7 cellular contexts compared by ENCODE assay signal in the genomic region with DNA sequence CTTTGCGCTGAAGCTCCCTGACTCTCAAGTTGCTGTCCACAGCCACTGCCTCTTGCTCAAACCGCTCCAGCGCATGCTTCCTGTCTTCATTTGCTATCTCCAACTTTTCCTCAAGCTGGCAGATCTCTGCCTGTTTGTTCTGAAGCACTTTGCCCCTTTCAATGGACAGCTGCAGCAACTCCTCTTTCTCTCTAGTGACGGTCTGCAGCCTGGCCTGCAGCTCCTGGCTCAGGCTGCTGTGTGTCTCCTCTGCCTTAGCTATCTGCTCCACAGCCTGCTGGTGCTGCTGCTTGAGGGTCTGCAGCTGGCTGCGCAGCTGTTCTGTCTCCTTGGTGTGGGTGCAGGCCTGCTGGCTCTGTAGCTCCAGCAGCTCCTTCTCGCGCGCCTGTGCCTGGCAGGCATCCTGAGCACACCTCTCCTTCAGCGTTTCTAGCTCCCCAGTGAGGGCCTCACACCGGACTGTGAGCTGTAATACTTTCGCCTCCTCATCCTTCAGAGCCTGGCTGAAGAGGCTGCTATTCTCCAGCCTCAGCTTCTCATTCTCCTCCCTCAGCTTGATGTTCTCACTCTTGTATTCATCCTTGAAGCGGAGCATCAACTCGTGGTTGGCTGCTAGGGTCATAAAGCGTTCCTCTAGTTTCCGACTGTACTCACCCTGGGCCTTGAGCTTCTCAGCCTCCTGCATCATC. TPM values are rescaled to one million over a fixed set of nuclear protein-coding genes. Genes with fewer than 3 reads are reported as not detected.
DNase-seq lines count a peak whose midpoint lies in the region; ATAC-seq and TF ChIP-seq lines count a peak whose summit lies in the region.
"Had no signal": no experiment of that assay in that cellular context is flagged by ENCODE, and none has a peak within 500 bp of the region (broad histone marks: within the 10 kb centered on the region; RNA-seq: fewer than 3 reads in every experiment).

No MANE protein-coding gene starts in this region.

- no peaks in the 10 kb centered on the region for H3K36me3 ChIP-seq in IMR-90 (ENCODE audit: control insufficient read depth, insufficient read depth, low read length)
- no peaks in the 10 kb centered on the region for H3K36me3 ChIP-seq in esophagus (ENCODE audit: control insufficient read depth in 2 of 2, insufficient read depth in 2 of 2, low read length in 1 of 2)
- H3K36me3 ChIP-seq: WERI-Rb-1 had no signal

- H2AK9ac ChIP-seq in IMR-90 (replicated peaks; ENCODE audit: low read depth, low read length, poor library complexity), result peak overlapping the region; percentile 19

- H3K27me3 ChIP-seq in IMR-90 (ENCODE audit: control insufficient read depth, insufficient read depth, low read length) (no peaks in the 10 kb centered on the region), esophagus (ENCODE audit: control insufficient read depth in 1 of 2, insufficient read depth in 2 of 2, low read length in 2 of 2) (no peaks in the 10 kb centered on the region)

- peaks cover 2% of the 10 kb centered on the region; the same call in 1 of the 2 replicates for H3K4me1 ChIP-seq in IMR-90 (ENCODE audit: control insufficient read depth, insufficient read depth, low read length)
- peaks cover 0 to 2% of the 10 kb centered on the region in 2 donors for H3K4me1 ChIP-seq in esophagus (ENCODE audit: control insufficient read depth in 2 of 2, insufficient read depth in 2 of 2, low read length in 1 of 2)

- DNase-seq in IMR-90, result peak; percentile 68
- no peak for DNase-seq in sciatic nerve (ENCODE audit: low spot score)
- no peak for DNase-seq in OCI-M1 (lab: John Stamatoyannopoulos, UW)
- no peak for DNase-seq in stimulated activated CD4-positive, alpha-beta T cell treated with anti-CD3 and anti-CD28 coated beads, Interleukin-4, amount 100 ng/mL, for 4 hours
- no peak for DNase-seq in GOT3 (lab: John Stamatoyannopoulos, UW)
- DNase-seq: WERI-Rb-1 had no signal

- peak overlapping the region; percentile 71 for H2AFZ ChIP-seq in IMR-90 (replicated peaks; ENCODE audit: low read length, poor library complexity)

- 2% methylated on average over 11 of the region's 15 CpGs; no CpG with 5 or more reads in 1 of the 2 experiments for whole genome bisulfite sequencing in IMR-90 (ENCODE audit: extremely low coverage in 2 of 2, insufficient read length in 1 of 2), 2 experiments
- 65 to 68% methylated on average over 15 of the region's 15 CpGs for WGBS in esophagus, 2 donors

- H3K14ac ChIP-seq in IMR-90 (replicated peaks; ENCODE audit: low read depth, low read length), result peak overlapping the region; percentile 56

- peak overlapping the region; percentile 60 to 61; a peak in 3 of 4 replicates for H4K8ac ChIP-seq in IMR-90 (ENCODE audit: low read depth in 2 of 2, low read length in 2 of 2)

- peak overlapping the region; percentile 11; the same call in 1 of the 2 replicates for H4K5ac ChIP-seq in IMR-90 (ENCODE audit: low read depth, low read length)

- dilution Hi-C loops in IMR-90 (cut with HindIII; ENCODE audit: low sequenced_read_pairs, unreplicated experiment), result no loop called here

- H3K27ac ChIP-seq in IMR-90 (ENCODE audit: insufficient read depth, low read length) (peak overlapping the region; percentile 74), esophagus (ENCODE audit: low read depth in 2 of 2, low read length in 1 of 2) (peak overlapping the region; percentile 30 to 38)
- H3K27ac ChIP-seq: WERI-Rb-1 had no signal

- H4K20me1 ChIP-seq in IMR-90 (ENCODE audit: insufficient read depth, low read length), result no peaks in the 10 kb centered on the region

- H3K56ac ChIP-seq in IMR-90 (ENCODE audit: extremely low read depth, insufficient read depth, low read length), result peak overlapping the region; percentile 58; the same call in 1 of the 2 replicates

- no peak for TF ChIP-seq POLR2A in IMR-90 (IDR thresholded peaks at IDR 0.05; ENCODE audit: low read depth, low read length)

- peak overlapping the region; percentile 4; the same call in 1 of the 3 replicates for H2BK15ac ChIP-seq in IMR-90 (ENCODE audit: low read depth, low read length)

- no peak overlapping the region for H2BK20ac ChIP-seq in IMR-90 (ENCODE audit: low read depth, low read length)

- CTCF ChIA-PET in IMR-90 (lab: Yijun Ruan, JAX), result interaction anchor here (0.9 to 1.8 kb wide), 3 partner anchors 10 to 112 kb away, joined by 3 to 7 read pairs (median 3); a partner anchor contains a TSS

- intact Hi-C loops in IMR-90 (cut with micrococcal nuclease), result loop anchor here (1.0 kb wide), 2 partner anchors 20 to 90 kb away; a partner anchor contains a TSS
- intact Hi-C loops in sciatic nerve (cut with DNase I), result no loop called here

- BruUV-seq in IMR-90 (replicated peaks; lab: Mats Ljungman, UMichigan), result no TSS peak

- ATAC-seq in IMR-90 (ENCODE audit: low read depth) (peak; percentile 15), sciatic nerve (peak; percentile 3)

- H3K79me1 ChIP-seq in IMR-90 (ENCODE audit: low read depth in 1 of 2, low read length in 2 of 2), result peaks cover 6 to 14% of the 10 kb centered on the region in 2 experiments

- H3K4me2 ChIP-seq in IMR-90 (ENCODE audit: low read depth, low read length), result peak overlapping the region; percentile 84

- in situ Hi-C loops in IMR-90 (cut with MboI; ENCODE audit: low sequenced_read_pairs), result loop anchor here (10.0 to 25.0 kb wide), 2 partner anchors 140 to 602 kb away; no protein-coding TSS in a partner anchor

- POLR2A ChIA-PET in IMR-90 (lab: Charles Lee; ENCODE audit: unreplicated experiment), result interaction anchor here (0.6 kb wide), 1 partner anchor 384 kb away, joined by 4 read pairs; a partner anchor contains a TSS

- H2BK120ac ChIP-seq in IMR-90 (ENCODE audit: low read depth, low read length), result 0 out of 2 replicates have a peak overlapping the region, but pooled peaks have one; percentile 18

- peak overlapping the region; percentile 78 for H3K23ac ChIP-seq in IMR-90 (ENCODE audit: low read depth, low read length)

- peak overlapping the region; percentile 47 for H2BK5ac ChIP-seq in IMR-90 (ENCODE audit: low read depth, low read length, poor library complexity, severe bottlenecking)

- peak overlapping the region; percentile 71 for H3K9ac ChIP-seq in IMR-90 (ENCODE audit: low read depth, low read length)

- H4K91ac ChIP-seq in IMR-90 (ENCODE audit: insufficient read depth, low read depth, low read length), result peak overlapping the region; percentile 59

- H3K4ac ChIP-seq in IMR-90 (ENCODE audit: low read depth, low read length), result peak overlapping the region; percentile 55

- no peak for TF ChIP-seq CTCF in IMR-90 (conservative IDR thresholded peaks at IDR 0.05; ENCODE audit: low read depth, low read length)

- peak overlapping the region; percentile 52 for H3K4me3 ChIP-seq in IMR-90 (ENCODE audit: insufficient read depth, low read depth, low read length)
- peak overlapping the region in 1 of 2 donors; percentile 12 for H3K4me3 ChIP-seq in esophagus (ENCODE audit: low read depth in 1 of 2, low read length in 2 of 2)

- TF ChIP-seq RAD21 in IMR-90 (IDR thresholded peaks at IDR 0.05; ENCODE audit: low read length), result no peak

- H3K9me1 ChIP-seq in IMR-90 (ENCODE audit: insufficient read depth, low read length), result no peaks in the 10 kb centered on the region; the same call in 1 of the 2 replicates

- H3K18ac ChIP-seq in IMR-90 (ENCODE audit: low read depth, low read length), result peak overlapping the region; percentile 16

- H3K9me3 ChIP-seq in IMR-90 (ENCODE audit: control insufficient read depth, insufficient read depth, low read length) (no peaks in the 10 kb centered on the region), esophagus (ENCODE audit: control insufficient read depth in 2 of 2, insufficient read depth in 1 of 2, low read depth in 1 of 2, low read length in 1 of 2) (no peaks in the 10 kb centered on the region)

- peak overlapping the region; percentile 47 for H2AK5ac ChIP-seq in IMR-90 (ENCODE audit: low read depth, low read length)

TF ChIP-seq in IMR-90, 13 proteins besides CTCF, POLR2A, EP300 and RAD21:
- TF ChIP-seq, protein P1, sequence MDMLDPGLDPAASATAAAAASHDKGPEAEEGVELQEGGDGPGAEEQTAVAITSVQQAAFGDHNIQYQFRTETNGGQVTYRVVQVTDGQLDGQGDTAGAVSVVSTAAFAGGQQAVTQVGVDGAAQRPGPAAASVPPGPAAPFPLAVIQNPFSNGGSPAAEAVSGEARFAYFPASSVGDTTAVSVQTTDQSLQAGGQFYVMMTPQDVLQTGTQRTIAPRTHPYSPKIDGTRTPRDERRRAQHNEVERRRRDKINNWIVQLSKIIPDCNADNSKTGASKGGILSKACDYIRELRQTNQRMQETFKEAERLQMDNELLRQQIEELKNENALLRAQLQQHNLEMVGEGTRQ (IDR thresholded peaks at IDR 0.05; ENCODE audit: low read depth, low read length), result no peak
- peak; percentile 48 for TF ChIP-seq CEBPB (IDR thresholded peaks at IDR 0.05; ENCODE audit: low read depth, low read length)

RNA-seq across cellular contexts. Expression of a gene that starts 0.7 kb away (rescaled TPM):
- total RNA-seq in IMR-90 (2012; rRNA removed) (7.9 and 9.4 TPM in 2 replicates), sciatic nerve (1.2 TPM)
- polyA plus RNA-seq in IMR-90 (2012; rRNA removed) (4.0 and 4.1 TPM in 2 replicates), esophagus (under 1 TPM; 0.08 to 0.14 TPM)
- 2.5 and 2.9 TPM in 2 replicates for polyA plus RNA-seq in IMR-90 (2012; cell fraction: cytosol; rRNA removed)
- 2.1 and 4.2 TPM in 2 replicates for polyA plus RNA-seq in IMR-90 (2012; cell fraction: nucleus; rRNA removed; ENCODE audit: low replicate concordance)

RNA-seq across cellular contexts. Expression of a gene that starts 20.3 kb away (rescaled TPM):
- total RNA-seq in IMR-90 (2012; rRNA removed) (12.5 and 24.4 TPM in 2 replicates), sciatic nerve (57.8 TPM)
- polyA plus RNA-seq in IMR-90 (2012; rRNA removed) (14.2 and 17.7 TPM in 2 replicates), esophagus (10 to 100 TPM; 15.5 to 19.0 TPM)
- 8.4 and 11.4 TPM in 2 replicates for polyA plus RNA-seq in IMR-90 (2012; cell fraction: cytosol; rRNA removed)
- polyA plus RNA-seq in IMR-90 (2012; cell fraction: nucleus; rRNA removed; ENCODE audit: low replicate concordance), result 115 and 175 TPM in 2 replicates

RNA-seq across cellular contexts. Expression of a gene that starts 37.5 kb away (rescaled TPM):
- total RNA-seq in IMR-90 (2012; rRNA removed) (60.4 and 87.2 TPM in 2 replicates), sciatic nerve (23.3 TPM)
- polyA plus RNA-seq in IMR-90 (2012; rRNA removed) (34.9 and 37.3 TPM in 2 replicates), esophagus (10 to 100 TPM; 33.3 to 45.6 TPM)
- 6.9 and 13.7 TPM in 2 replicates for polyA plus RNA-seq in IMR-90 (2012; cell fraction: cytosol; rRNA removed)
- 1.3 and 17.8 TPM in 2 replicates for polyA plus RNA-seq in IMR-90 (2012; cell fraction: nucleus; rRNA removed; ENCODE audit: low replicate concordance)

RNA-seq across cellular contexts. Expression of a gene that starts 56.9 kb away (rescaled TPM):
- total RNA-seq in IMR-90 (2012; rRNA removed) (56.8 and 79.4 TPM in 2 replicates), sciatic nerve (40.5 TPM)
- polyA plus RNA-seq in IMR-90 (2012; rRNA removed) (31.8 and 44.6 TPM in 2 replicates), esophagus (10 to 100 TPM; 34.4 to 54.7 TPM)
- 6.7 TPM in 2 replicates for polyA plus RNA-seq in IMR-90 (2012; cell fraction: cytosol; rRNA removed)
- 2.6 and 26.8 TPM in 2 replicates for polyA plus RNA-seq in IMR-90 (2012; cell fraction: nucleus; rRNA removed; ENCODE audit: low replicate concordance)

RNA-seq across cellular contexts. Expression of a gene that starts 58.1 kb away (rescaled TPM):
- total RNA-seq in IMR-90 (2012; rRNA removed) (0.36 and 0.56 TPM in 2 replicates), sciatic nerve (17.3 TPM)
- polyA plus RNA-seq in IMR-90 (2012; rRNA removed) (0.22 and 0.31 TPM in 2 replicates), esophagus (1 to 10 TPM; 2.6 to 6.7 TPM)
- 0.03 and 0.08 TPM in 2 replicates for polyA plus RNA-seq in IMR-90 (2012; cell fraction: cytosol; rRNA removed)
- 0.20 and 0.46 TPM in 2 replicates for polyA plus RNA-seq in IMR-90 (2012; cell fraction: nucleus; rRNA removed; ENCODE audit: low replicate concordance)
